In the genomic region with DNA sequence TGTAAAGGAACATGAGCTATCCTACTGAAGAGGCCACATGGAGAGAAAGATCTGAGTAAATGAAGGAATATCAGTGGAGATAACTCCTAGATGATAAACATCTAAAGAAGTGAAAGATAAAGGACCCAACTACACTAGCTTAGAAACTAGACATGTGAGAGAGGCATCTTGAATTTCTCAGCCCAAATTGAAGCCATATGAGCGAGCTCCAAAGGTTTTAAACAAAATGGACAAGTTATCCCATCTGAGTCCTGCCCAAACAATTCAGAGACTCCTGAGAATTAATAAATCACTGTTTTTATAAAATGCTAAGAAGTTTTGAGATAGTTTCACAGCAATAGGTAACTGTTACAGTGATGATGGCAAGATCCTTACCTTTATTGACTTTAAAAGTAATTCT, we compare ENCODE assay signal across 18 cellular contexts.
"Had no signal": no experiment of that assay in that cellular context is flagged by ENCODE, and none has a peak within 500 bp of the region (broad histone marks: within the 10 kb centered on the region; RNA-seq: fewer than 3 reads in every experiment).

No MANE protein-coding gene starts in this region.

- H3K4me3 ChIP-seq: mucosa of descending colon, ovary, right atrium auricular region, sigmoid colon, skin epidermis, stomach had no signal

- H3K4me1 Mint-ChIP-seq: naive thymus-derived CD8-positive, alpha-beta T cell; stimulated activated naive B cell treated with anti-CD40 and anti-IgM and Interleukin-4, amounts not matched to agents 10 μg/mL and 1 μg/mL and 100 μg/mL, for 72 hours had no signal

- DNase-seq: effector memory CD4-positive, alpha-beta T cell; foreskin melanocyte; head of caudate nucleus; hypothalamus; kidney glomerular epithelial cell; mammary epithelial cell; mucosa of descending colon; naive thymus-derived CD8-positive, alpha-beta T cell; ovary; sigmoid colon; stimulated activated CD4-positive, alpha-beta T cell treated with anti-CD3 and anti-CD28 coated beads, Interleukin-2, amount 100 ng/mL, for 24 hours; stimulated activated CD4-positive, alpha-beta T cell treated with anti-CD3 and anti-CD28 coated beads, Interleukin-4, amount 100 ng/mL, for 4 hours; stimulated activated naive B cell treated with anti-CD40 and anti-IgM and Interleukin-4, amounts not matched to agents 10 μg/mL and 1 μg/mL and 100 μg/mL, for 72 hours; stomach; substantia nigra had no signal

- ATAC-seq: esophagus mucosa; mucosa of descending colon; naive thymus-derived CD8-positive, alpha-beta T cell; stimulated activated naive B cell treated with anti-CD40 and anti-IgM and Interleukin-4, amounts not matched to agents 10 μg/mL and 1 μg/mL and 100 μg/mL, for 72 hours had no signal

- H3K27ac ChIP-seq: ovary, right atrium auricular region, sigmoid colon, skin epidermis, stomach had no signal

- H3K4me3 Mint-ChIP-seq: naive thymus-derived CD8-positive, alpha-beta T cell; stimulated activated naive B cell treated with anti-CD40 and anti-IgM and Interleukin-4, amounts not matched to agents 10 μg/mL and 1 μg/mL and 100 μg/mL, for 72 hours had no signal

- H3K27me3 ChIP-seq: ovary, right atrium auricular region, sigmoid colon, stomach had no signal

- H3K4me1 ChIP-seq: right atrium auricular region, sigmoid colon, stomach had no signal

- H3K9me3 ChIP-seq: mucosa of descending colon, ovary, stomach had no signal

- H3K27ac Mint-ChIP-seq: naive thymus-derived CD8-positive, alpha-beta T cell; stimulated activated naive B cell treated with anti-CD40 and anti-IgM and Interleukin-4, amounts not matched to agents 10 μg/mL and 1 μg/mL and 100 μg/mL, for 72 hours had no signal

- H3K27me3 Mint-ChIP-seq: naive thymus-derived CD8-positive, alpha-beta T cell; stimulated activated naive B cell treated with anti-CD40 and anti-IgM and Interleukin-4, amounts not matched to agents 10 μg/mL and 1 μg/mL and 100 μg/mL, for 72 hours had no signal

- H3K36me3 Mint-ChIP-seq: naive thymus-derived CD8-positive, alpha-beta T cell; stimulated activated naive B cell treated with anti-CD40 and anti-IgM and Interleukin-4, amounts not matched to agents 10 μg/mL and 1 μg/mL and 100 μg/mL, for 72 hours had no signal

- H3K36me3 ChIP-seq: ovary, right atrium auricular region, sigmoid colon, stomach had no signal
